1 cellular context compared by ENCODE assay signal in the genomic region with DNA sequence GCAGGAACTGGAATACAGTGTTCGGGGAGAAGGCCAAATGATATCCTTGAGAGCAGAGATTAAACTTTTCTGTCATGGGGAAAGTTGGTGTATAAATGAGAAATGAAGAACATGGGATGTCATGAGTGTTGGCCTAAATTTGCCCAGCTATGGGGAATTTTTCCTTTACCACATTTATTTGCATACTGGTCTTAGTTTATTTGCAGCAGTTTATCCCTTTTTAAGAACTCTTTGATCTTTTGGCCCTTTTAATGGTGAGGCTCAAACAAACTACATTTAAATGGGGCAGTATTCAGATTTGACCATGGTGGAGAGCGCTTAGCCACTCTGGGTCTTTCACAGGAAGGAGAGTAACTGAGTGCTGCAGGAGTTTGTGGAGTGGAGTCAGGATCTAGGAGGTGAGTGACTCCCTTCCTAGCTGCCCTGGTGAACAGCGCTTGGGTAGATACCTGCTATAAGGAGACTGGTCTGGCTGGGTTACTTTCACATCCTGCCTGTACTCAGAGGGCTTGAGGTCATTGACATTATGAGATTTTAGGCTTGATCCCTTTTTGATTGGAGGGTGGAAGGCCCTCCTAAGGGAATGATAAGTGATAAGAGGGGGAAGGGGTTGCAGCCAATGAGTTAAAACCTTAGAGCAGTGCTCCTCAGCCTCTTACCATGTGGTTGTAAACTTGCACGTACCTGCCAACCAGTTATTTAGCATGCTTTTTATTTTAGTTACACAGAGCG.
A peak's percentile ranks its signal among the peaks of the same experiment; 100 is the strongest.
TF ChIP-seq lines count a peak whose summit lies in the region.

No MANE protein-coding gene starts in this region.

TF ChIP-seq in K562, 482 proteins besides CTCF, POLR2A, EP300 and RAD21:
- TF ChIP-seq, protein P1, sequence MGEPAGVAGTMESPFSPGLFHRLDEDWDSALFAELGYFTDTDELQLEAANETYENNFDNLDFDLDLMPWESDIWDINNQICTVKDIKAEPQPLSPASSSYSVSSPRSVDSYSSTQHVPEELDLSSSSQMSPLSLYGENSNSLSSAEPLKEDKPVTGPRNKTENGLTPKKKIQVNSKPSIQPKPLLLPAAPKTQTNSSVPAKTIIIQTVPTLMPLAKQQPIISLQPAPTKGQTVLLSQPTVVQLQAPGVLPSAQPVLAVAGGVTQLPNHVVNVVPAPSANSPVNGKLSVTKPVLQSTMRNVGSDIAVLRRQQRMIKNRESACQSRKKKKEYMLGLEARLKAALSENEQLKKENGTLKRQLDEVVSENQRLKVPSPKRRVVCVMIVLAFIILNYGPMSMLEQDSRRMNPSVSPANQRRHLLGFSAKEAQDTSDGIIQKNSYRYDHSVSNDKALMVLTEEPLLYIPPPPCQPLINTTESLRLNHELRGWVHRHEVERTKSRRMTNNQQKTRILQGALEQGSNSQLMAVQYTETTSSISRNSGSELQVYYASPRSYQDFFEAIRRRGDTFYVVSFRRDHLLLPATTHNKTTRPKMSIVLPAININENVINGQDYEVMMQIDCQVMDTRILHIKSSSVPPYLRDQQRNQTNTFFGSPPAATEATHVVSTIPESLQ (CRISPR knock-in tag; IDR thresholded peaks at IDR 0.05), result no peak
- no peak for TF ChIP-seq NRF1 (conservative IDR thresholded peaks at IDR 0.05 in 1 of 2, IDR thresholded peaks at IDR 0.05 in 1 of 2)
- TF ChIP-seq RBFOX2 (IDR thresholded peaks at IDR 0.05; ENCODE audit: low read depth, low read length), result 0 out of 2 replicates have a peak, but pooled peaks have one; percentile 31
- TF ChIP-seq POLR2AphosphoS5 (IDR thresholded peaks at IDR 0.05; ENCODE audit: control insufficient read depth, insufficient read depth, low read depth, low read length), result peak; percentile 54
- TF ChIP-seq ZC3H4 (CRISPR knock-in tag; IDR thresholded peaks at IDR 0.05; ENCODE audit: borderline replicate concordance), result no peak
- 0 out of 2 replicates have a peak, but pooled peaks have one; percentile 43 for TF ChIP-seq SUPT5H (IDR thresholded peaks at IDR 0.05)
- TF ChIP-seq POLR2B (IDR thresholded peaks at IDR 0.05; ENCODE audit: low read depth, partially characterized antibody), result peak; percentile 57
TF ChIP-seq in K562: peak in this region for 4.
